Comparison of ENCODE assay signal across 34 cellular contexts in the genomic region with DNA sequence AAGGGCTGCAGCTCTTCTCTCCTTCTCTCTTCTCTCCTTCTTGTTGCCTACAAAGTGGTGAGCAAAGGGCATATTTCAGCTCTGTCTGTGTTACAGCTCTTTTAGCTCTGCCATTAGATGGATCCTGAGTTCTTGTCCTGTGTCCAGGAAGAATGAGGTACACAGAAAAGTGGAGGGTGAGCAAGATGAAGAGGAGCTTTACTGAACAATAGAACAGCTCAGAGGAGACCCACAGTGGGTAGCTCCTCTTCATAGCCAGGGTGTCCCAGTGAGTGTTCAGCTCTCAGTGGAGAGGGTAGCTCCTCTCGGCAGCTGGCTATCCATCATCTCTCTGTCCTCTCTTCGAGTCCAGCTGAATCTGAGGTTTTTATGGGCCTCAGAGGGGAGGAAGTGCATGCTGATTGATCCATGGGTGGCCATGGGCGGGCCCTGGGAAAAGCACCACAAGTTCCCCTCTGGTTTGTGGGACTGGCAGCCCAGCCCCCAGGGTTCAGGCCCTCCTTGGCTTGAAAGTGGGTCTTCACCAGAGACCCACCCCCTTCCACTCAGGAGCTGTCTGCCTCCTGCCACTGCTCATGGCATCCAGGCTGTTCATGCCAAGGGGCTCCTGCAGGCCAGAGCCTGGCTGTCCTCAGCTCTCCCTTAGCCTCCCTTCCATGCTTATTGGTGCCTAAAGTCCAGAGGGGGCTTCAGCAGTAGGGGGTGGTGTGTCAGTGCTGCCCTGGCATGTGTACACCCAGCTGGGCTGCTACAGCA.
"Had no signal": no experiment of that assay in that cellular context is flagged by ENCODE, and none has a peak within 500 bp of the region (broad histone marks: within the 10 kb centered on the region; RNA-seq: fewer than 3 reads in every experiment).

No MANE protein-coding gene starts in this region.

- H3K27me3 ChIP-seq: MG63 had no signal

- H3K36me3 ChIP-seq: MG63 had no signal

- H3K27ac Mint-ChIP-seq: activated B cell treated with CpG ODN at 0.5 μM for 24 hours; activated CD4-positive, alpha-beta memory T cell treated with anti-CD3 and anti-CD28 coated beads for 36 hours; activated naive CD4-positive, alpha-beta T cell treated with anti-CD3 and anti-CD28 coated beads, Interleukin-2, amount 10 ng/mL, durations not matched to agents 7 days and 5 days; activated naive CD8-positive, alpha-beta T cell; activated naive CD8-positive, alpha-beta T cell treated with anti-CD3 and anti-CD28 coated beads, Interleukin-2, amount 50 U/mL, for 24 hours; activated T-helper 1 cell treated with anti-CD3 and anti-CD28 coated beads, Interleukin-12 subunit alpha, Interleukin-12 subunit beta, Interleukin-2, Interleukin-4 antibody, amounts not matched to agents 30 ng/mL and 10 ng/mL and 1 ng/mL, durations not matched to agents 14 hours and 24 hours and 36 hours; brain; T-cell had no signal

- H3K27ac ChIP-seq: PC-9, RWPE1, VCaP had no signal

- H3K9me3 Mint-ChIP-seq: activated B cell treated with CpG ODN at 0.5 μM for 24 hours; activated CD4-positive, alpha-beta memory T cell treated with anti-CD3 and anti-CD28 coated beads for 36 hours; activated naive CD4-positive, alpha-beta T cell treated with anti-CD3 and anti-CD28 coated beads, Interleukin-2, amount 10 ng/mL, durations not matched to agents 7 days and 5 days; activated naive CD8-positive, alpha-beta T cell treated with anti-CD3 and anti-CD28 coated beads, Interleukin-2, amount 50 U/mL, for 24 hours; activated T-helper 1 cell treated with anti-CD3 and anti-CD28 coated beads, Interleukin-12 subunit alpha, Interleukin-12 subunit beta, Interleukin-2, Interleukin-4 antibody, amounts not matched to agents 30 ng/mL and 10 ng/mL and 1 ng/mL, durations not matched to agents 14 hours and 24 hours and 36 hours had no signal

- H3K9me3 ChIP-seq: MG63 had no signal

- H3K27me3 Mint-ChIP-seq: activated B cell treated with CpG ODN at 0.5 μM for 24 hours; activated CD4-positive, alpha-beta memory T cell treated with anti-CD3 and anti-CD28 coated beads for 36 hours; activated naive CD8-positive, alpha-beta T cell; T-cell had no signal

- H3K4me3 Mint-ChIP-seq: activated B cell treated with CpG ODN at 0.5 μM for 24 hours; activated CD4-positive, alpha-beta memory T cell treated with anti-CD3 and anti-CD28 coated beads for 36 hours; activated naive CD4-positive, alpha-beta T cell treated with anti-CD3 and anti-CD28 coated beads, Interleukin-2, amount 10 ng/mL, durations not matched to agents 7 days and 5 days; activated naive CD8-positive, alpha-beta T cell; activated naive CD8-positive, alpha-beta T cell treated with anti-CD3 and anti-CD28 coated beads, Interleukin-2, amount 50 U/mL, for 24 hours; activated T-cell treated with anti-CD3 and anti-CD28 coated beads, Interleukin-2, amount 50 U/mL, for 4 hours; activated T-helper 1 cell treated with anti-CD3 and anti-CD28 coated beads, Interleukin-12 subunit alpha, Interleukin-12 subunit beta, Interleukin-2, Interleukin-4 antibody, amounts not matched to agents 30 ng/mL and 10 ng/mL and 1 ng/mL, durations not matched to agents 14 hours and 24 hours and 36 hours; brain; T-cell had no signal

- H3K4me1 Mint-ChIP-seq: activated naive CD4-positive, alpha-beta T cell treated with anti-CD3 and anti-CD28 coated beads, Interleukin-2, amount 10 ng/mL, durations not matched to agents 7 days and 5 days; activated naive CD8-positive, alpha-beta T cell treated with anti-CD3 and anti-CD28 coated beads, Interleukin-2, amount 50 U/mL, for 24 hours had no signal

- DNase-seq: activated B cell treated with CpG ODN at 0.5 μM for 24 hours; activated CD4-positive, alpha-beta memory T cell treated with anti-CD3 and anti-CD28 coated beads for 36 hours; activated CD4-positive, alpha-beta T cell treated with anti-CD3 and anti-CD28 coated beads for 4 hours; activated CD4-positive, alpha-beta T cell treated with anti-CD3 and anti-CD28 coated beads, Interleukin-2, amount 50 U/mL, for 1 hour; activated CD4-positive, CD25-positive, alpha-beta regulatory T cell treated with anti-CD3 and anti-CD28 coated beads, Interleukin-2, amount 50 U/mL, for 72 hours; activated CD8-positive, alpha-beta memory T cell treated with anti-CD3 and anti-CD28 coated beads, Interleukin-2, amount 50 U/mL, for 4 hours; activated naive CD4-positive, alpha-beta T cell treated with anti-CD3 and anti-CD28 coated beads, Interleukin-2, amount 10 ng/mL, durations not matched to agents 7 days and 5 days; activated naive CD8-positive, alpha-beta T cell treated with anti-CD3 and anti-CD28 coated beads, Interleukin-2, amount 50 U/mL, for 24 hours; activated T-cell treated with anti-CD3 and anti-CD28 coated beads for 4 hours; activated T-cell treated with anti-CD3 and anti-CD28 coated beads, Interleukin-2, amount 50 U/mL, for 4 hours; anterior cingulate cortex; Karpas-422; KBM-7; MG63; NCI-H1048; NCI-H1105 treated with DMSO at 0.1 percent for 48 hours; NCI-H1436; NCI-H1694; NCI-H2029; NCI-H345; NCI-H524 treated with DMSO at 0.1 percent for 48 hours; NK-92 treated with Interleukin-12 subunit alpha and Interleukin-12 subunit beta, amount 100 ng/mL, for 24 hours; PC-9; SIG-M5; T-cell; T-helper 2 cell; T-helper 9 cell had no signal

- H3K4me3 ChIP-seq: MG63, PC-9 had no signal

- ATAC-seq: activated naive CD8-positive, alpha-beta T cell treated with anti-CD3 and anti-CD28 coated beads, Interleukin-2, amount 50 U/mL, for 24 hours; activated T-cell treated with anti-CD3 and anti-CD28 coated beads, Interleukin-2, amount 50 U/mL, for 4 hours; Right ventricle myocardium inferior; SK-N-SH treated with all-trans-retinoic acid at 6 μM for 48 hours; T-cell had no signal
